In genomic region chr1:2212542-2213491, GRCh38 we compare ENCODE assay signal across 1 cellular context.
TF ChIP-seq lines count a peak whose summit lies in the region.

No MANE protein-coding gene starts in this region.

TF ChIP-seq in HepG2, 621 proteins besides CTCF, POLR2A, EP300 and RAD21 (continued from another document and continues in another):
- TF ChIP-seq TBP (CRISPR knock-in tag; IDR thresholded peaks at IDR 0.05) (no peak), ZNF12 (CRISPR knock-in tag; IDR thresholded peaks at IDR 0.05) (no peak), PRPF4 (IDR thresholded peaks at IDR 0.05; ENCODE audit: low read depth, low read length, poor library complexity, severe bottlenecking) (peak; percentile 41), ZNF687 (CRISPR knock-in tag; IDR thresholded peaks at IDR 0.05) (peak; percentile 73), ZNF329 (CRISPR knock-in tag; IDR thresholded peaks at IDR 0.05; ENCODE audit: low read depth) (no peak), DBP (CRISPR knock-in tag; IDR thresholded peaks at IDR 0.05; ENCODE audit: not compliant biosample characterization) (no peak), ZNF282 (IDR thresholded peaks at IDR 0.05; ENCODE audit: partially characterized antibody) (no peak), ZMAT3 (CRISPR knock-in tag; conservative IDR thresholded peaks at IDR 0.05) (no peak), NFYC (CRISPR knock-in tag; IDR thresholded peaks at IDR 0.05) (no peak), ZBTB21 (CRISPR knock-in tag; IDR thresholded peaks at IDR 0.05) (no peak), ZNF501 (CRISPR knock-in tag; IDR thresholded peaks at IDR 0.05) (no peak), ZBTB33 (CRISPR knock-in tag; IDR thresholded peaks at IDR 0.05) (peak; percentile 95), ZHX1 (CRISPR knock-in tag; IDR thresholded peaks at IDR 0.05; ENCODE audit: low read depth) (no peak), ZNF383 (CRISPR knock-in tag; IDR thresholded peaks at IDR 0.05; ENCODE audit: borderline replicate concordance) (no peak), ZNF34 (CRISPR knock-in tag; IDR thresholded peaks at IDR 0.05; ENCODE audit: borderline replicate concordance) (no peak), ZNF317 (CRISPR knock-in tag; IDR thresholded peaks at IDR 0.05) (no peak), HMG20A (CRISPR knock-in tag; IDR thresholded peaks at IDR 0.05; ENCODE audit: borderline replicate concordance) (no peak), MAFG (CRISPR knock-in tag; IDR thresholded peaks at IDR 0.05) (no peak), ZNF460 (CRISPR knock-in tag; IDR thresholded peaks at IDR 0.05; ENCODE audit: borderline replicate concordance) (no peak), GATAD2A (CRISPR knock-in tag; IDR thresholded peaks at IDR 0.05) (peak; percentile 25; the same call in 1 of the 2 replicates), SALL2 (CRISPR knock-in tag; IDR thresholded peaks at IDR 0.05) (no peak), NFKB2 (CRISPR knock-in tag; IDR thresholded peaks at IDR 0.05; ENCODE audit: borderline replicate concordance) (no peak), ZNF563 (CRISPR knock-in tag; IDR thresholded peaks at IDR 0.05) (no peak), MYC (CRISPR knock-in tag; IDR thresholded peaks at IDR 0.05; ENCODE audit: borderline replicate concordance) (peak; percentile 21; the same call in 1 of the 2 replicates), MIER2 (CRISPR knock-in tag; IDR thresholded peaks at IDR 0.05) (no peak), ZNF17 (CRISPR knock-in tag; IDR thresholded peaks at IDR 0.05) (no peak), ZFP36L1 (CRISPR knock-in tag; IDR thresholded peaks at IDR 0.05) (no peak), GABPB1 (CRISPR knock-in tag; IDR thresholded peaks at IDR 0.05) (peak; percentile 31; the same call in 1 of the 2 replicates), ZNF234 (CRISPR knock-in tag; conservative IDR thresholded peaks at IDR 0.05) (no peak), ZFY (CRISPR knock-in tag; IDR thresholded peaks at IDR 0.05) (peak; percentile 45; the same call in 1 of the 2 replicates), PHF20 (CRISPR knock-in tag; IDR thresholded peaks at IDR 0.05) (no peak), RBFOX2 (IDR thresholded peaks at IDR 0.05; ENCODE audit: low read depth, low read length) (peak; percentile 41; the same call in 1 of the 2 replicates), ZNF660 (CRISPR knock-in tag; IDR thresholded peaks at IDR 0.05; ENCODE audit: borderline replicate concordance, low read depth) (no peak), SAP130 (CRISPR knock-in tag; IDR thresholded peaks at IDR 0.05; ENCODE audit: low read depth) (peak; percentile 23; the same call in 1 of the 2 replicates), ZNF615 (CRISPR knock-in tag; IDR thresholded peaks at IDR 0.05; ENCODE audit: borderline replicate concordance) (no peak), TAF1 (CRISPR knock-in tag; IDR thresholded peaks at IDR 0.05) (no peak), AGO2 (optimal IDR thresholded peaks at IDR 0.05; ENCODE audit: low read depth, low read length) (peak; percentile 22), ZNF496 (CRISPR knock-in tag; IDR thresholded peaks at IDR 0.05; ENCODE audit: insufficient replicate concordance) (no peak), NKX3-1 (CRISPR knock-in tag; IDR thresholded peaks at IDR 0.05) (no peak)
- TF ChIP-seq, protein P1, sequence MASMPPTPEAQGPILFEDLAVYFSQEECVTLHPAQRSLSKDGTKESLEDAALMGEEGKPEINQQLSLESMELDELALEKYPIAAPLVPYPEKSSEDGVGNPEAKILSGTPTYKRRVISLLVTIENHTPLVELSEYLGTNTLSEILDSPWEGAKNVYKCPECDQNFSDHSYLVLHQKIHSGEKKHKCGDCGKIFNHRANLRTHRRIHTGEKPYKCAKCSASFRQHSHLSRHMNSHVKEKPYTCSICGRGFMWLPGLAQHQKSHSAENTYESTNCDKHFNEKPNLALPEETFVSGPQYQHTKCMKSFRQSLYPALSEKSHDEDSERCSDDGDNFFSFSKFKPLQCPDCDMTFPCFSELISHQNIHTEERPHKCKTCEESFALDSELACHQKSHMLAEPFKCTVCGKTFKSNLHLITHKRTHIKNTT (CRISPR knock-in tag; IDR thresholded peaks at IDR 0.05) = no peak
- TF ChIP-seq, protein P2, sequence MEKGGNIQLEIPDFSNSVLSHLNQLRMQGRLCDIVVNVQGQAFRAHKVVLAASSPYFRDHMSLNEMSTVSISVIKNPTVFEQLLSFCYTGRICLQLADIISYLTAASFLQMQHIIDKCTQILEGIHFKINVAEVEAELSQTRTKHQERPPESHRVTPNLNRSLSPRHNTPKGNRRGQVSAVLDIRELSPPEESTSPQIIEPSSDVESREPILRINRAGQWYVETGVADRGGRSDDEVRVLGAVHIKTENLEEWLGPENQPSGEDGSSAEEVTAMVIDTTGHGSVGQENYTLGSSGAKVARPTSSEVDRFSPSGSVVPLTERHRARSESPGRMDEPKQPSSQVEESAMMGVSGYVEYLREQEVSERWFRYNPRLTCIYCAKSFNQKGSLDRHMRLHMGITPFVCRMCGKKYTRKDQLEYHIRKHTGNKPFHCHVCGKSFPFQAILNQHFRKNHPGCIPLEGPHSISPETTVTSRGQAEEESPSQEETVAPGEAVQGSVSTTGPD (CRISPR knock-in tag; IDR thresholded peaks at IDR 0.05) = no peak
- TF ChIP-seq, protein P3, sequence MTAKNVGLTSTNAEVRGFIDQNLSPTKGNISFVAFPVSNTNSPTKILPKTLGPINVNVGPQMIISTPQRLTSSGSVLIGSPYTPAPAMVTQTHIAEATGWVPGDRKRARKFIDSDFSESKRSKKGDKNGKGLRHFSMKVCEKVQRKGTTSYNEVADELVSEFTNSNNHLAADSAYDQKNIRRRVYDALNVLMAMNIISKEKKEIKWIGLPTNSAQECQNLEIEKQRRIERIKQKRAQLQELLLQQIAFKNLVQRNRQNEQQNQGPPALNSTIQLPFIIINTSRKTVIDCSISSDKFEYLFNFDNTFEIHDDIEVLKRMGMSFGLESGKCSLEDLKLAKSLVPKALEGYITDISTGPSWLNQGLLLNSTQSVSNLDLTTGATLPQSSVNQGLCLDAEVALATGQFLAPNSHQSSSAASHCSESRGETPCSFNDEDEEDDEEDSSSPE (CRISPR knock-in tag; IDR thresholded peaks at IDR 0.05) = no peak
- TF ChIP-seq, protein P4, sequence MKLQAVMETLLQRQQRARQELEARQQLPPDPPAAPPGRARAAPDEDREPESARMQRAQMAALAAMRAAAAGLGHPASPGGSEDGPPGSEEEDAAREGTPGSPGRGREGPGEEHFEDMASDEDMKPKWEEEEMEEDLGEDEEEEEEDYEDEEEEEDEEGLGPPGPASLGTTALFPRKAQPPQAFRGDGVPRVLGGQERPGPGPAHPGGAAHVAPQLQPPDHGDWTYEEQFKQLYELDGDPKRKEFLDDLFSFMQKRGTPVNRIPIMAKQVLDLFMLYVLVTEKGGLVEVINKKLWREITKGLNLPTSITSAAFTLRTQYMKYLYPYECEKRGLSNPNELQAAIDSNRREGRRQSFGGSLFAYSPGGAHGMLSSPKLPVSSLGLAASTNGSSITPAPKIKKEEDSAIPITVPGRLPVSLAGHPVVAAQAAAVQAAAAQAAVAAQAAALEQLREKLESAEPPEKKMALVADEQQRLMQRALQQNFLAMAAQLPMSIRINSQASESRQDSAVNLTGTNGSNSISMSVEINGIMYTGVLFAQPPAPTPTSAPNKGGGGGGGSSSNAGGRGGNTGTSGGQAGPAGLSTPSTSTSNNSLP (IDR thresholded peaks at IDR 0.05; ENCODE audit: low read depth, low read length) = no peak
- TF ChIP-seq, protein P5, sequence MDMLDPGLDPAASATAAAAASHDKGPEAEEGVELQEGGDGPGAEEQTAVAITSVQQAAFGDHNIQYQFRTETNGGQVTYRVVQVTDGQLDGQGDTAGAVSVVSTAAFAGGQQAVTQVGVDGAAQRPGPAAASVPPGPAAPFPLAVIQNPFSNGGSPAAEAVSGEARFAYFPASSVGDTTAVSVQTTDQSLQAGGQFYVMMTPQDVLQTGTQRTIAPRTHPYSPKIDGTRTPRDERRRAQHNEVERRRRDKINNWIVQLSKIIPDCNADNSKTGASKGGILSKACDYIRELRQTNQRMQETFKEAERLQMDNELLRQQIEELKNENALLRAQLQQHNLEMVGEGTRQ (IDR thresholded peaks at IDR 0.05; ENCODE audit: low read depth, low read length) = no peak
- TF ChIP-seq, protein P5 (CRISPR knock-in tag; IDR thresholded peaks at IDR 0.05; ENCODE audit: borderline replicate concordance) = no peak
